In the genomic region with DNA sequence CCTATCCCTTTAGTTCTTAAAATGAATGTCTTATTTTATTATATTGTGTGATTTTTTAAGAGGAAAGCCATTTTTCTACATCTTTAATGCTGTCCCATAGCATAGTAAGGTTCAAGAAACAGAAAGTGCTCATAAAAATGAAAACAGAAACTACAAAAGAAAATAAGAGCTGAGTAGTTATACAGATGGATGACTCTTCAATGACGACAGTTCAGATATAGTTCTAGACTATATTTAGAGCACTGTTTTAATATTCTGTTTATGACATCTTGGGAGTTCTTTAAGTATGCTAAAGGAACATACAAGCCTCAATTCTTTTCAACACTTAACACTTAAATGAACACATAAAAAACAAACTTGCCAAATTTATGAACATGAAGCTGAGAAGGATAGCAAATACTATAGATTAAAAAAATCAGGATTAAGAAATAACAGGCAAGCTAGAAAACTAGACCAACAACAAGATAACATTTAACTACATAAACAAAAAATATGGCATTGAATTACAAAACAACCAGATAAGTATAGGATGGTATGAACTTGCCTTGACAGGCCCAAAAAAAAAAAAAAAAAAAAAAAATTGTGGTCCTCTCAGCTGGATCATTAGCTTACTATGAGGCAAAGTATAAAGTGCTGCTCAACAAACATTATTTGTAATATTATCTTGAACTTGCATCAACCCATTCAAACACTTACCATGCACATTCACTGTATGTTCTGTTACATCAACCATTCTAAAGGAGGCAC, we compare ENCODE assay signal across 13 cellular contexts.
DNase-seq lines count a peak whose midpoint lies in the region; ATAC-seq and TF ChIP-seq lines count a peak whose summit lies in the region.
"Had no signal": no experiment of that assay in that cellular context is flagged by ENCODE, and none has a peak within 500 bp of the region (broad histone marks: within the 10 kb centered on the region; RNA-seq: fewer than 3 reads in every experiment).

No MANE protein-coding gene starts in this region.

- DNase-seq in GM13977 (ENCODE audit: low spot score) (peak; percentile 36), MM.1S (peak; percentile 16), NCI-H69 (lab: John Stamatoyannopoulos, UW) (no peak), NCI-H1930 (lab: John Stamatoyannopoulos, UW) (no peak), kidney glomerular epithelial cell (lab: John Stamatoyannopoulos, UW) (no peak)
- no peak for DNase-seq in stimulated activated CD4-positive, alpha-beta T cell treated with anti-CD3 and anti-CD28 coated beads, Interleukin-4, amount 100 ng/mL, for 1 hour
- DNase-seq: activated CD4-positive, alpha-beta T cell treated with anti-CD3 and anti-CD28 coated beads, Interleukin-2, amount 50 U/mL, for 48 hours; brain microvascular endothelial cell; foreskin melanocyte; testis had no signal

- H3K9me3 ChIP-seq in MM.1S (replicated peaks; ENCODE audit: insufficient read depth, low read length): no peaks in the 10 kb centered on the region
- H3K9me3 ChIP-seq: testis had no signal

- peak; percentile 80 for ATAC-seq in GM19438 (IDR thresholded peaks at IDR 0.05; ENCODE audit: low read depth, unreplicated experiment)
- ATAC-seq in HG02884 (IDR thresholded peaks at IDR 0.05; ENCODE audit: unreplicated experiment): peak; percentile 84

- H3K27ac ChIP-seq in MM.1S (ENCODE audit: low read length): no peak overlapping the region
- H3K27ac ChIP-seq: brain microvascular endothelial cell, C4-2B, testis had no signal

- in situ Hi-C loops in GM13977 (cut with MboI; ENCODE audit: low pct_unique_long_range_greater_than_20kb, low sequenced_read_pairs, unreplicated experiment): no loop called here

- H3K27me3 ChIP-seq in MM.1S (replicated peaks; ENCODE audit: insufficient read depth, low read length): no peaks in the 10 kb centered on the region
- H3K27me3 ChIP-seq: brain microvascular endothelial cell, testis had no signal

- no peaks in the 10 kb centered on the region for H4K20me1 ChIP-seq in MM.1S (ENCODE audit: insufficient read depth, low read length)

- H3F3A ChIP-seq in MM.1S (ENCODE audit: insufficient read depth, low read length): no peaks in the 10 kb centered on the region

- peak overlapping the region; percentile 11; the same call in 1 of the 2 replicates for H3K4me2 ChIP-seq in MM.1S (ENCODE audit: low read depth, low read length)

- no peaks in the 10 kb centered on the region for H3K9me2 ChIP-seq in MM.1S (replicated peaks; ENCODE audit: insufficient read depth, low read length)

- no peak overlapping the region for H3K9ac ChIP-seq in MM.1S (ENCODE audit: low read length)

- no peaks in the 10 kb centered on the region for H3K36me3 ChIP-seq in MM.1S (replicated peaks; ENCODE audit: insufficient read depth, low read length)
- H3K36me3 ChIP-seq: brain microvascular endothelial cell had no signal

- H3K79me2 ChIP-seq in MM.1S (ENCODE audit: low read length): no peaks in the 10 kb centered on the region

- no peak overlapping the region for H3K4me3 ChIP-seq in MM.1S (ENCODE audit: low read length)
- H3K4me3 ChIP-seq: testis had no signal

- no peak overlapping the region for H2AFZ ChIP-seq in MM.1S (ENCODE audit: low read length)

- peaks cover 12% of the 10 kb centered on the region for H3K4me1 ChIP-seq in MM.1S (ENCODE audit: low read length)
- H3K4me1 ChIP-seq: testis had no signal

- TF ChIP-seq CTCF in GM13977 (IDR thresholded peaks at IDR 0.05; ENCODE audit: extremely low read depth, insufficient read depth, missing control alignments) (no peak), MM.1S (IDR thresholded peaks at IDR 0.05; ENCODE audit: low read length) (no peak)

Comparison
In these comparisons a context has a peak if more than half of its experiments do, and no peak if none do; other contexts are left out.
1. DNase-seq: peak in GM13977 (single experiment) and MM.1S (single experiment); none in NCI-H69 (single experiment), stimulated activated CD4-positive, alpha-beta T cell treated with anti-CD3 and anti-CD28 coated beads, Interleukin-4, amount 100 ng/mL, for 1 hour (single experiment), NCI-H1930 (0 of 2) and kidney glomerular epithelial cell (single experiment).